ENCODE assay signal across 8 cellular contexts in genomic region chr14:61694830-61695694, GRCh38. TPM values are rescaled to one million over a fixed set of nuclear protein-coding genes. Genes with fewer than 3 reads are reported as not detected.
DNase-seq lines count a peak whose midpoint lies in the region; ATAC-seq, FAIRE-seq and TF ChIP-seq lines count a peak whose summit lies in the region.

Gene HIF1A (plus strand): TSS chr14:61695513. CDS start chr14:61695805, 292 bp downstream.

- no peaks in the 10 kb centered on the region for H3K27me3 ChIP-seq in adipocyte (replicated peaks; ENCODE audit: control insufficient read depth, insufficient read depth, low read length)
- H3K27me3 ChIP-seq in pancreas, result no peaks in the 10 kb centered on the region
- H3K27me3 ChIP-seq in tibial artery, result no peaks in the 10 kb centered on the region

- H3K9ac ChIP-seq in adipocyte (ENCODE audit: low read length), result peak within 1 kb of the TSS; percentile 97

- intact Hi-C loops in Right ventricle myocardium superior (cut with DNase I) (no loop called here), pancreas (cut with DNase I) (no loop called here), tibial artery (cut with DNase I; ENCODE audit: low total_unique reads) (loop anchor here (5.0 to 10.0 kb wide), 3 partner anchors 57 to 223 kb away; no protein-coding TSS in a partner anchor)

- no peak for FAIRE-seq in pancreas (lab: Jason Lieb, UNC)

- peak within 1 kb of the TSS; percentile 95 for H3K4me3 ChIP-seq in adipocyte (ENCODE audit: low read length)
- peak within 1 kb of the TSS; percentile 80 to 87 (median 83) for H3K4me3 ChIP-seq in pancreas
- H3K4me3 ChIP-seq in tibial artery, result peak within 1 kb of the TSS; percentile 72 to 90

- H3K27ac ChIP-seq in pancreas (peak within 1 kb of the TSS; percentile 89 to 99 (median 96)), tibial artery (peak within 1 kb of the TSS; percentile 92 to 99)

- ATAC-seq in HG02763 (IDR thresholded peaks at IDR 0.05; ENCODE audit: unreplicated experiment), result peak; percentile 94
- ATAC-seq in Right ventricle myocardium superior (ENCODE audit: poor library complexity), result peak; percentile 97
- peak; percentile 87 to 95 (median 94) for ATAC-seq in pancreas

- 1% methylated on average over 59 to 68 of the region's 68 CpGs for WGBS in pancreas, 2 donors

- H3K4me1 ChIP-seq in adipocyte (ENCODE audit: control insufficient read depth, insufficient read depth, low read length), result peaks cover 31% of the 10 kb centered on the region
- peaks cover 0 to 16% (median 14%) of the 10 kb centered on the region in 3 donors for H3K4me1 ChIP-seq in pancreas
- peaks cover 0 to 46% (median 3%) of the 10 kb centered on the region in 4 donors for H3K4me1 ChIP-seq in tibial artery

- no peaks in the 10 kb centered on the region for H3K9me3 ChIP-seq in adipocyte (ENCODE audit: control insufficient read depth, low read length)
- H3K9me3 ChIP-seq in pancreas, result no peaks in the 10 kb centered on the region
- H3K9me3 ChIP-seq in tibial artery, result no peaks in the 10 kb centered on the region

- DNase-seq in NCI-H1417 treated with DMSO at 0.1 percent for 48 hours (lab: John Stamatoyannopoulos, UW) (peak; percentile 86), SW480 (ENCODE audit: low spot score) (peak; percentile 96), adipocyte (ENCODE audit: low read depth) (peak; percentile 99), Right ventricle myocardium superior (peak; percentile 98), pancreas (peak; percentile 96 to 98 (median 96)), tibial artery (peak; percentile 97 to 99)

- H3K36me3 ChIP-seq in adipocyte (ENCODE audit: control insufficient read depth, insufficient read depth, low read length, severe bottlenecking) (no peaks in the 10 kb centered on the region), pancreas (no peaks in the 10 kb centered on the region), tibial artery (no peaks in the 10 kb centered on the region)

- peak; percentile 7 for TF ChIP-seq CTCF in GM12873 (IDR thresholded peaks at IDR 0.05; ENCODE audit: insufficient read depth, low read depth, low read length, missing control alignments)
- TF ChIP-seq CTCF in pancreas (IDR thresholded peaks at IDR 0.05), result no peak
- peak in 1 of 2 experiments; percentile 8 for TF ChIP-seq CTCF in tibial artery (IDR thresholded peaks at IDR 0.05)

RNA-seq across cellular contexts. Expression of gene HIF1A, which starts in this region (rescaled TPM):
- total RNA-seq in Right ventricle myocardium superior (47.1 TPM), pancreas (10 to 100 TPM; 21.0 to 97.4 (median 34.8) TPM)
- 10 to 100 TPM; 10.6 to 24.9 TPM for polyA plus RNA-seq in pancreas

Comparison
In these comparisons a context has a peak if more than half of its experiments do, and no peak if none do; other contexts are left out.
1. Peak in every context shown above with its lines: DNase-seq, ATAC-seq, H3K4me3 ChIP-seq and H3K27ac ChIP-seq.